ENCODE assay signal across 1 cellular context in the genomic region with DNA sequence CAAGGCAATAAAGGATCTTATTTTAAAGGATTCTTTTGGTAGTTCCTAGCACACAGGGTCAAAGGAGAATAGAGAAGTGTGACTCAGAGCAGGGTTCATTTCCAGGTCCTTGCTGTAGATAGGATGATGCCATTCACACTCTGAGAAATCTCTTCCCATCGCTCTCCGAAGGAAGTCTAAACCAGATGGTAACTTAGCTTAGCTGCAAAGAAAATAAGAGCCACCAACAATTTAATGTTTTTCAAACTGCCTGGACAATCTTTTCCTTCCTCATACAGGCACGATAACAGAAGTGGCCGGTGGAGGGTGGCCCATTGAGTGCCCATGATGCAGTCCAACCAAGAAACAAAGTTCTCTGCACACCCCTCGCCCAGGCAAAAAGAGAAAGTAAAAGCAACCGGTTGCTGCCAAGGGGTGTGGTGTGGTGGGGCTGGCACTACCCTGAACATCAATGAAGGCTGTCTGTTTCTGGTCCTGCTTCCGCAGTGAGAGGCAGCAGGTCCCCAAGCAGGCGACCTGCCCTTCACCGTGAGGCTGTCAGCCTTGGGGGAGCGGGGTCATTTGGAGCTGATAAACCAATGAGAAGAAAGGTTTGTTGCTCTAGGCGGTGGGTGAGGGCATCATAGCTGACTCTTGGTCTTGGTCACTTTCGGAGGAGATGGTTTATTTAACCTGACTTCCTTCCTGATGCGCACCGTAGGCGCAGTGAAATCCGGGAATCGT.
TF ChIP-seq lines count a peak whose summit lies in the region.

No MANE protein-coding gene starts in this region.

TF ChIP-seq in GM12878, 131 proteins besides CTCF, POLR2A, EP300 and RAD21 (continued from another document):
- TF ChIP-seq, protein P1, sequence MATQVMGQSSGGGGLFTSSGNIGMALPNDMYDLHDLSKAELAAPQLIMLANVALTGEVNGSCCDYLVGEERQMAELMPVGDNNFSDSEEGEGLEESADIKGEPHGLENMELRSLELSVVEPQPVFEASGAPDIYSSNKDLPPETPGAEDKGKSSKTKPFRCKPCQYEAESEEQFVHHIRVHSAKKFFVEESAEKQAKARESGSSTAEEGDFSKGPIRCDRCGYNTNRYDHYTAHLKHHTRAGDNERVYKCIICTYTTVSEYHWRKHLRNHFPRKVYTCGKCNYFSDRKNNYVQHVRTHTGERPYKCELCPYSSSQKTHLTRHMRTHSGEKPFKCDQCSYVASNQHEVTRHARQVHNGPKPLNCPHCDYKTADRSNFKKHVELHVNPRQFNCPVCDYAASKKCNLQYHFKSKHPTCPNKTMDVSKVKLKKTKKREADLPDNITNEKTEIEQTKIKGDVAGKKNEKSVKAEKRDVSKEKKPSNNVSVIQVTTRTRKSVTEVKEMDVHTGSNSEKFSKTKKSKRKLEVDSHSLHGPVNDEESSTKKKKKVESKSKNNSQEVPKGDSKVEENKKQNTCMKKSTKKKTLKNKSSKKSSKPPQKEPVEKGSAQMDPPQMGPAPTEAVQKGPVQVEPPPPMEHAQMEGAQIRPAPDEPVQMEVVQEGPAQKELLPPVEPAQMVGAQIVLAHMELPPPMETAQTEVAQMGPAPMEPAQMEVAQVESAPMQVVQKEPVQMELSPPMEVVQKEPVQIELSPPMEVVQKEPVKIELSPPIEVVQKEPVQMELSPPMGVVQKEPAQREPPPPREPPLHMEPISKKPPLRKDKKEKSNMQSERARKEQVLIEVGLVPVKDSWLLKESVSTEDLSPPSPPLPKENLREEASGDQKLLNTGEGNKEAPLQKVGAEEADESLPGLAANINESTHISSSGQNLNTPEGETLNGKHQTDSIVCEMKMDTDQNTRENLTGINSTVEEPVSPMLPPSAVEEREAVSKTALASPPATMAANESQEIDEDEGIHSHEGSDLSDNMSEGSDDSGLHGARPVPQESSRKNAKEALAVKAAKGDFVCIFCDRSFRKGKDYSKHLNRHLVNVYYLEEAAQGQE (IDR thresholded peaks at IDR 0.05; ENCODE audit: low read depth, low read length) = no peak
- TF ChIP-seq NR2C1 (IDR thresholded peaks at IDR 0.05) = no peak
- peak; percentile 45; the same call in 1 of the 2 replicates for TF ChIP-seq POLR2AphosphoS5 (IDR thresholded peaks at IDR 0.05; ENCODE audit: low read length)
- TF ChIP-seq, protein P2, sequence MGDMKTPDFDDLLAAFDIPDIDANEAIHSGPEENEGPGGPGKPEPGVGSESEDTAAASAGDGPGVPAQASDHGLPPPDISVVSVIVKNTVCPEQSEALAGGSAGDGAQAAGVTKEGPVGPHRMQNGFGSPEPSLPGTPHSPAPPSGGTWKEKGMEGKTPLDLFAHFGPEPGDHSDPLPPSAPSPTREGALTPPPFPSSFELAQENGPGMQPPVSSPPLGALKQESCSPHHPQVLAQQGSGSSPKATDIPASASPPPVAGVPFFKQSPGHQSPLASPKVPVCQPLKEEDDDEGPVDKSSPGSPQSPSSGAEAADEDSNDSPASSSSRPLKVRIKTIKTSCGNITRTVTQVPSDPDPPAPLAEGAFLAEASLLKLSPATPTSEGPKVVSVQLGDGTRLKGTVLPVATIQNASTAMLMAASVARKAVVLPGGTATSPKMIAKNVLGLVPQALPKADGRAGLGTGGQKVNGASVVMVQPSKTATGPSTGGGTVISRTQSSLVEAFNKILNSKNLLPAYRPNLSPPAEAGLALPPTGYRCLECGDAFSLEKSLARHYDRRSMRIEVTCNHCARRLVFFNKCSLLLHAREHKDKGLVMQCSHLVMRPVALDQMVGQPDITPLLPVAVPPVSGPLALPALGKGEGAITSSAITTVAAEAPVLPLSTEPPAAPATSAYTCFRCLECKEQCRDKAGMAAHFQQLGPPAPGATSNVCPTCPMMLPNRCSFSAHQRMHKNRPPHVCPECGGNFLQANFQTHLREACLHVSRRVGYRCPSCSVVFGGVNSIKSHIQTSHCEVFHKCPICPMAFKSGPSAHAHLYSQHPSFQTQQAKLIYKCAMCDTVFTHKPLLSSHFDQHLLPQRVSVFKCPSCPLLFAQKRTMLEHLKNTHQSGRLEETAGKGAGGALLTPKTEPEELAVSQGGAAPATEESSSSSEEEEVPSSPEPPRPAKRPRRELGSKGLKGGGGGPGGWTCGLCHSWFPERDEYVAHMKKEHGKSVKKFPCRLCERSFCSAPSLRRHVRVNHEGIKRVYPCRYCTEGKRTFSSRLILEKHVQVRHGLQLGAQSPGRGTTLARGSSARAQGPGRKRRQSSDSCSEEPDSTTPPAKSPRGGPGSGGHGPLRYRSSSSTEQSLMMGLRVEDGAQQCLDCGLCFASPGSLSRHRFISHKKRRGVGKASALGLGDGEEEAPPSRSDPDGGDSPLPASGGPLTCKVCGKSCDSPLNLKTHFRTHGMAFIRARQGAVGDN (IDR thresholded peaks at IDR 0.05) = peak; percentile 40; the same call in 1 of the 2 replicates
